In genomic region chr12:49951411-49952105, GRCh38 we compare ENCODE assay signal across 28 cellular contexts. TPM values are rescaled to one million over a fixed set of nuclear protein-coding genes. Genes with fewer than 3 reads are reported as not detected.
"Had no signal": no experiment of that assay in that cellular context is flagged by ENCODE, and none has a peak within 500 bp of the region (broad histone marks: within the 10 kb centered on the region; RNA-seq: fewer than 3 reads in every experiment).

No MANE protein-coding gene starts in this region.

- H3K27ac Mint-ChIP-seq: activated B cell treated with CpG ODN at 0.5 μM for 24 hours; activated CD4-positive, alpha-beta memory T cell treated with anti-CD3 and anti-CD28 coated beads for 36 hours; activated T-helper 1 cell treated with anti-CD3 and anti-CD28 coated beads, Interleukin-12 subunit alpha, Interleukin-12 subunit beta, Interleukin-2, Interleukin-4 antibody, amounts not matched to agents 30 ng/mL and 10 ng/mL and 1 ng/mL, durations not matched to agents 14 hours and 24 hours and 36 hours; nephron; progenitor cell of endocrine pancreas; type B pancreatic cell had no signal

- H3K4me3 ChIP-seq: colonic mucosa, lung, stomach had no signal

- H3K4me1 ChIP-seq: colonic mucosa had no signal

- FAIRE-seq: endometrium, islet of Langerhans had no signal

- H3K4me3 Mint-ChIP-seq: activated B cell treated with CpG ODN at 0.5 μM for 24 hours; activated CD4-positive, alpha-beta memory T cell treated with anti-CD3 and anti-CD28 coated beads for 36 hours; activated T-helper 1 cell treated with anti-CD3 and anti-CD28 coated beads, Interleukin-12 subunit alpha, Interleukin-12 subunit beta, Interleukin-2, Interleukin-4 antibody, amounts not matched to agents 30 ng/mL and 10 ng/mL and 1 ng/mL, durations not matched to agents 14 hours and 24 hours and 36 hours; central memory CD8-positive, alpha-beta T cell; nephron; type B pancreatic cell had no signal

- DNase-seq: activated B cell treated with CpG ODN at 0.5 μM for 24 hours; activated CD4-positive, alpha-beta memory T cell treated with anti-CD3 and anti-CD28 coated beads for 36 hours; activated CD4-positive, alpha-beta T cell treated with anti-CD3 and anti-CD28 coated beads for 4 hours; activated naive CD4-positive, alpha-beta T cell treated with Interleukin-2 at 50 U/mL for 16 hours; activated T-cell treated with anti-CD3 and anti-CD28 coated beads for 4 hours; anterior cingulate cortex; brain microvascular endothelial cell; colonic mucosa; erythroblast; foreskin melanocyte; glutamatergic neuron; hippocampal formation; midbrain; occipital lobe; stimulated activated CD4-positive, alpha-beta T cell treated with anti-CD3 and anti-CD28 coated beads, Interleukin-2, amount 100 ng/mL, for 48 hours; stomach had no signal

- H3K27ac ChIP-seq: brain microvascular endothelial cell, colonic mucosa, stomach had no signal

- H3K9me3 Mint-ChIP-seq: activated B cell treated with CpG ODN at 0.5 μM for 24 hours; activated CD4-positive, alpha-beta memory T cell treated with anti-CD3 and anti-CD28 coated beads for 36 hours; activated T-helper 1 cell treated with anti-CD3 and anti-CD28 coated beads, Interleukin-12 subunit alpha, Interleukin-12 subunit beta, Interleukin-2, Interleukin-4 antibody, amounts not matched to agents 30 ng/mL and 10 ng/mL and 1 ng/mL, durations not matched to agents 14 hours and 24 hours and 36 hours; central memory CD8-positive, alpha-beta T cell; nephron; type B pancreatic cell had no signal

- H3K36me3 Mint-ChIP-seq: activated CD4-positive, alpha-beta memory T cell treated with anti-CD3 and anti-CD28 coated beads for 36 hours; type B pancreatic cell had no signal

- H3K9me3 ChIP-seq: colonic mucosa, stomach had no signal

- H3K4me1 Mint-ChIP-seq: activated B cell treated with CpG ODN at 0.5 μM for 24 hours; central memory CD8-positive, alpha-beta T cell; nephron had no signal

- H3K36me3 ChIP-seq: brain microvascular endothelial cell, colonic mucosa, stomach had no signal

RNA-seq across cellular contexts. Expression of gene AQP2, which starts 1.0 kb away (rescaled TPM):
- total RNA-seq: activated B cell treated with CpG ODN at 0.5 μM for 24 hours; activated CD4-positive, alpha-beta memory T cell treated with anti-CD3 and anti-CD28 coated beads for 36 hours; activated T-helper 1 cell treated with anti-CD3 and anti-CD28 coated beads, Interleukin-12 subunit alpha, Interleukin-12 subunit beta, Interleukin-2, Interleukin-4 antibody, amounts not matched to agents 30 ng/mL and 10 ng/mL and 1 ng/mL, durations not matched to agents 14 hours and 24 hours and 36 hours; colonic mucosa; left colon; lung; occipital lobe; skeletal muscle tissue; T-helper 2 cell treated with Interferon-gamma antibody and Interleukin-4, amounts not matched to agents 100 ng/mL and 5 ng/mL, for 36 hours; temporal lobe had no signal
- polyA plus RNA-seq: lung, stomach had no signal

RNA-seq across cellular contexts. Expression of gene AQP5, which starts 10.1 kb away (rescaled TPM):
- total RNA-seq: activated B cell treated with CpG ODN at 0.5 μM for 24 hours; activated CD4-positive, alpha-beta memory T cell treated with anti-CD3 and anti-CD28 coated beads for 36 hours; activated T-helper 1 cell treated with anti-CD3 and anti-CD28 coated beads, Interleukin-12 subunit alpha, Interleukin-12 subunit beta, Interleukin-2, Interleukin-4 antibody, amounts not matched to agents 30 ng/mL and 10 ng/mL and 1 ng/mL, durations not matched to agents 14 hours and 24 hours and 36 hours; colonic mucosa; left colon; T-helper 2 cell treated with Interferon-gamma antibody and Interleukin-4, amounts not matched to agents 100 ng/mL and 5 ng/mL, for 36 hours had no signal

RNA-seq across cellular contexts. Expression of gene AQP6, which starts 21.2 kb away (rescaled TPM):
- total RNA-seq: activated B cell treated with CpG ODN at 0.5 μM for 24 hours; activated CD4-positive, alpha-beta memory T cell treated with anti-CD3 and anti-CD28 coated beads for 36 hours; activated T-helper 1 cell treated with anti-CD3 and anti-CD28 coated beads, Interleukin-12 subunit alpha, Interleukin-12 subunit beta, Interleukin-2, Interleukin-4 antibody, amounts not matched to agents 30 ng/mL and 10 ng/mL and 1 ng/mL, durations not matched to agents 14 hours and 24 hours and 36 hours; colonic mucosa; left colon; T-helper 2 cell treated with Interferon-gamma antibody and Interleukin-4, amounts not matched to agents 100 ng/mL and 5 ng/mL, for 36 hours had no signal

RNA-seq across cellular contexts. Expression of gene FAIM2, which starts 47.9 kb away (rescaled TPM):
- total RNA-seq: activated B cell treated with CpG ODN at 0.5 μM for 24 hours, progenitor cell of endocrine pancreas had no signal
